1 cellular context compared by ENCODE assay signal in genomic region chr16:24983521-24983920, GRCh38.
TF ChIP-seq lines count a peak whose summit lies in the region.

No MANE protein-coding gene starts in this region.

TF ChIP-seq in SK-N-SH treated with all-trans-retinoic acid at 6 μM for 48 hours, 23 proteins besides CTCF, POLR2A, EP300 and RAD21 (continued from another document):
- TF ChIP-seq RARB (CRISPR knock-in tag; IDR thresholded peaks at IDR 0.05) (no peak), POU6F1 (CRISPR knock-in tag; IDR thresholded peaks at IDR 0.05; ENCODE audit: borderline replicate concordance, low read depth) (no peak), PPARA (CRISPR knock-in tag; IDR thresholded peaks at IDR 0.05; ENCODE audit: borderline replicate concordance) (no peak), ZNF565 (CRISPR knock-in tag; conservative IDR thresholded peaks at IDR 0.05; ENCODE audit: low read depth) (no peak), PATZ1 (CRISPR knock-in tag; IDR thresholded peaks at IDR 0.05; ENCODE audit: borderline replicate concordance) (no peak)
